ENCODE assay signal across 34 cellular contexts in the genomic region with DNA sequence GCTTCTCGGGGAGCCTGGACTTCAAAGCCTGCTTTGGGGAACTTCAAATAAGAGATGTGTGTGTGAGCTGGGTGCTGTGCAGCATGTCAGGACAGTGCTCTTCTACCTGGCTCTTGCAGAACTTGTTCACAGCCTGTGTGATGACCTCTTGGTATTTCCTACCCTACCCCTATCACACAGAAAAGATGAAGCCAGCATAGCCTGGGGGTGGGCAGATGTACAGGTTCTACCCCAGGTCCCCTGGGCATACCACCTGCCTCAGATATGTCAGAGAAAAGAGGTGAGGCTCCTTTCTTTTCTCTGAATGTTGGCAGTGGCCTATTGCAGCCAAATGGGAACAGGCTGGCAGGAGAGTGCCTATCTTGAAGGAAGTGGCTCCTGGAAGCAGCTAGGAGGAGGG.
DNase-seq lines count a peak whose midpoint lies in the region; ATAC-seq and TF ChIP-seq lines count a peak whose summit lies in the region.
"Had no signal": no experiment of that assay in that cellular context is flagged by ENCODE, and none has a peak within 500 bp of the region (broad histone marks: within the 10 kb centered on the region; RNA-seq: fewer than 3 reads in every experiment).

No MANE protein-coding gene starts in this region.

- peaks cover 48% of the 10 kb centered on the region for H3K9me3 ChIP-seq in trophoblast cell (ENCODE audit: insufficient read depth, low read depth, low read length)
- H3K9me3 ChIP-seq: A549, BE2C, BLaER1, Caco-2 had no signal

- no peak for TF ChIP-seq CTCF in epithelial cell of esophagus (IDR thresholded peaks at IDR 0.05; ENCODE audit: insufficient read depth, low read depth, low read length, missing control alignments)

- H3K14ac ChIP-seq in trophoblast cell (ENCODE audit: low read length): no peak overlapping the region

- H3K4me3 ChIP-seq in epithelial cell of esophagus (ENCODE audit: low read length): no peak overlapping the region
- H3K4me3 ChIP-seq in trophoblast cell (ENCODE audit: low read depth, low read length): no peak overlapping the region
- H3K4me3 ChIP-seq: A549; BLaER1; BLaER1 treated with 17β-estradiol and CSF1 and Interleukin-3, amounts not matched to agents 10 nM and 100 nM had no signal

- no peak for DNase-seq in stimulated activated naive CD8-positive, alpha-beta T cell treated with anti-CD3 and anti-CD28 coated beads, Interleukin-15, amount 100 ng/mL, for 72 hours
- no peak for DNase-seq in stimulated activated naive CD8-positive, alpha-beta T cell treated with anti-CD3 and anti-CD28 coated beads, Interleukin-15, Interleukin-2, amounts not matched to agents 100 U/mL and 50 U/mL, for 24 hours
- peak; percentile 5 for DNase-seq in epithelial cell of esophagus (ENCODE audit: low read depth)
- DNase-seq in trophoblast cell: peak; percentile 78 to 91
- DNase-seq in stimulated activated effector memory CD8-positive, alpha-beta T cell treated with anti-CD3 and anti-CD28 coated beads, Interleukin-12 subunit alpha, Interleukin-12 subunit beta, amount 100 ng/mL, for 72 hours (ENCODE audit: low spot score in 2 of 2): no peak
- DNase-seq in AML-193 (lab: John Stamatoyannopoulos, UW): no peak
- DNase-seq in NCI-H2171 (lab: John Stamatoyannopoulos, UW): no peak
- DNase-seq: 8988T; ACHN; BE2C; C1 segment of cervical spinal cord; Caco-2; Calu3; CD4-positive, alpha-beta memory T cell; CD4-positive, alpha-beta T cell; CD4-positive, CD25-positive, alpha-beta regulatory T cell; CD8-positive, alpha-beta memory T cell; CD8-positive, alpha-beta T cell; COR-L47; DMS 273 treated with DMSO at 0.1 percent for 48 hours; DMS153; DMS53; DMS79; DMS79 treated with DMSO at 0.1 percent for 48 hours; DND-41; EL had no signal

- WGBS in trophoblast cell (ENCODE audit: extremely low coverage, insufficient coverage, insufficient read length): no CpG with 5 or more reads among the region's 1 CpG

- H2AFZ ChIP-seq in trophoblast cell (ENCODE audit: insufficient read depth, low read length, poor library complexity): no peak overlapping the region

- H3K4me1 ChIP-seq in trophoblast cell (ENCODE audit: control insufficient read depth in 1 of 2, insufficient read depth in 2 of 2, low read length in 2 of 2): no peaks in the 10 kb centered on the region
- H3K4me1 ChIP-seq: A549; BE2C; BLaER1; BLaER1 treated with 17β-estradiol and CSF1 and Interleukin-3, amounts not matched to agents 10 nM and 100 nM; Caco-2 had no signal

- peaks cover 7 to 8% of the 10 kb centered on the region in 2 donors for H3K9me3 Mint-ChIP-seq in stimulated activated naive CD8-positive, alpha-beta T cell treated with anti-CD3 and anti-CD28 coated beads, Interleukin-15, amount 100 ng/mL, for 72 hours
- H3K9me3 Mint-ChIP-seq in stimulated activated effector memory CD8-positive, alpha-beta T cell treated with anti-CD3 and anti-CD28 coated beads, Interleukin-12 subunit alpha, Interleukin-12 subunit beta, amount 100 ng/mL, for 72 hours: peaks cover 4% of the 10 kb centered on the region
- H3K9me3 Mint-ChIP-seq: CD8-positive, alpha-beta T cell had no signal

- H3K27me3 ChIP-seq in trophoblast cell (ENCODE audit: insufficient read depth, low read length): no peaks in the 10 kb centered on the region
- H3K27me3 ChIP-seq: BE2C; BLaER1; BLaER1 treated with 17β-estradiol and CSF1 and Interleukin-3, amounts not matched to agents 10 nM and 100 nM had no signal

- H4K91ac ChIP-seq in trophoblast cell (ENCODE audit: low read depth, low read length): no peak overlapping the region

- H3K27ac Mint-ChIP-seq in stimulated activated naive CD8-positive, alpha-beta T cell treated with anti-CD3 and anti-CD28 coated beads, Interleukin-15, amount 100 ng/mL, for 72 hours: no peak overlapping the region
- no peak overlapping the region for H3K27ac Mint-ChIP-seq in stimulated activated effector memory CD8-positive, alpha-beta T cell treated with anti-CD3 and anti-CD28 coated beads, Interleukin-12 subunit alpha, Interleukin-12 subunit beta, amount 100 ng/mL, for 72 hours
- H3K27ac Mint-ChIP-seq: B cell; CD14-positive monocyte; CD4-positive, alpha-beta T cell; CD4-positive, CD25-positive, alpha-beta regulatory T cell; CD8-positive, alpha-beta memory T cell; CD8-positive, alpha-beta T cell had no signal

- no peak overlapping the region for H3K27ac ChIP-seq in trophoblast cell (ENCODE audit: low read depth, low read length)
- H3K27ac ChIP-seq: 22Rv1; A549; BLaER1; BLaER1 treated with 17β-estradiol and CSF1 and Interleukin-3, amounts not matched to agents 10 nM and 100 nM; C4-2B had no signal

- no peak overlapping the region for H3K9ac ChIP-seq in trophoblast cell (ENCODE audit: low read length)
- H3K9ac ChIP-seq: BLaER1; BLaER1 treated with 17β-estradiol and CSF1 and Interleukin-3, amounts not matched to agents 10 nM and 100 nM had no signal

- no peak overlapping the region for H3K4me2 ChIP-seq in trophoblast cell (ENCODE audit: low read length)
- H3K4me2 ChIP-seq: A549; BLaER1; BLaER1 treated with 17β-estradiol and CSF1 and Interleukin-3, amounts not matched to agents 10 nM and 100 nM had no signal

- no peak overlapping the region for H3K18ac ChIP-seq in trophoblast cell (ENCODE audit: low read length)

- H2AK5ac ChIP-seq in trophoblast cell (ENCODE audit: low read length): no peak overlapping the region

- no peak overlapping the region for H3K4me3 Mint-ChIP-seq in stimulated activated naive CD8-positive, alpha-beta T cell treated with anti-CD3 and anti-CD28 coated beads, Interleukin-15, amount 100 ng/mL, for 72 hours
- H3K4me3 Mint-ChIP-seq in stimulated activated effector memory CD8-positive, alpha-beta T cell treated with anti-CD3 and anti-CD28 coated beads, Interleukin-12 subunit alpha, Interleukin-12 subunit beta, amount 100 ng/mL, for 72 hours: no peak overlapping the region
- H3K4me3 Mint-ChIP-seq: B cell; CD14-positive monocyte; CD4-positive, alpha-beta memory T cell; CD4-positive, alpha-beta T cell; CD4-positive, CD25-positive, alpha-beta regulatory T cell; CD8-positive, alpha-beta memory T cell; CD8-positive, alpha-beta T cell had no signal

- no peaks in the 10 kb centered on the region for H3K27me3 Mint-ChIP-seq in stimulated activated naive CD8-positive, alpha-beta T cell treated with anti-CD3 and anti-CD28 coated beads, Interleukin-15, amount 100 ng/mL, for 72 hours
- H3K27me3 Mint-ChIP-seq: B cell; CD4-positive, alpha-beta memory T cell; CD4-positive, alpha-beta T cell; CD4-positive, CD25-positive, alpha-beta regulatory T cell had no signal

- H3K79me1 ChIP-seq in trophoblast cell (ENCODE audit: low read length): no peaks in the 10 kb centered on the region

- no peaks in the 10 kb centered on the region for H3K4me1 Mint-ChIP-seq in stimulated activated naive CD8-positive, alpha-beta T cell treated with anti-CD3 and anti-CD28 coated beads, Interleukin-15, amount 100 ng/mL, for 72 hours
- no peaks in the 10 kb centered on the region for H3K4me1 Mint-ChIP-seq in stimulated activated effector memory CD8-positive, alpha-beta T cell treated with anti-CD3 and anti-CD28 coated beads, Interleukin-12 subunit alpha, Interleukin-12 subunit beta, amount 100 ng/mL, for 72 hours
- H3K4me1 Mint-ChIP-seq: B cell; CD14-positive monocyte; CD4-positive, alpha-beta memory T cell; CD4-positive, CD25-positive, alpha-beta regulatory T cell; CD8-positive, alpha-beta memory T cell had no signal

- no peak overlapping the region for H2BK12ac ChIP-seq in trophoblast cell (ENCODE audit: low read length)

- peak; percentile 26 for ATAC-seq in stimulated activated naive CD8-positive, alpha-beta T cell treated with anti-CD3 and anti-CD28 coated beads, Interleukin-15, amount 100 ng/mL, for 72 hours
- ATAC-seq in stimulated activated naive CD8-positive, alpha-beta T cell treated with anti-CD3 and anti-CD28 coated beads, Interleukin-15, Interleukin-2, amounts not matched to agents 100 U/mL and 50 U/mL, for 24 hours: no peak
- ATAC-seq in stimulated activated effector memory CD8-positive, alpha-beta T cell treated with anti-CD3 and anti-CD28 coated beads, Interleukin-12 subunit alpha, Interleukin-12 subunit beta, amount 100 ng/mL, for 72 hours: peak; percentile 19
- ATAC-seq in GM18870 (IDR thresholded peaks at IDR 0.05; ENCODE audit: unreplicated experiment): no peak
- ATAC-seq: A549; CD8-positive, alpha-beta T cell had no signal

- H3K79me2 ChIP-seq in trophoblast cell (ENCODE audit: control insufficient read depth, insufficient read depth, low read length, poor library complexity): no peaks in the 10 kb centered on the region

- H3K4ac ChIP-seq in trophoblast cell (ENCODE audit: low read depth, low read length): no peak overlapping the region

- no peak overlapping the region for H4K8ac ChIP-seq in trophoblast cell (ENCODE audit: low read depth, low read length)

- H3K36me3 Mint-ChIP-seq in stimulated activated effector memory CD8-positive, alpha-beta T cell treated with anti-CD3 and anti-CD28 coated beads, Interleukin-12 subunit alpha, Interleukin-12 subunit beta, amount 100 ng/mL, for 72 hours: no peaks in the 10 kb centered on the region
- H3K36me3 Mint-ChIP-seq: CD14-positive monocyte; CD4-positive, alpha-beta memory T cell; CD4-positive, CD25-positive, alpha-beta regulatory T cell; CD8-positive, alpha-beta memory T cell; CD8-positive, alpha-beta T cell had no signal

- H4K12ac ChIP-seq in trophoblast cell (ENCODE audit: low read depth, low read length): no peak overlapping the region

- no peak overlapping the region for H2BK5ac ChIP-seq in trophoblast cell (ENCODE audit: low read depth, low read length, poor library complexity)

- H3K23ac ChIP-seq in trophoblast cell (ENCODE audit: low read length): no peak overlapping the region

- H3K36me3 ChIP-seq in trophoblast cell (ENCODE audit: control insufficient read depth in 1 of 2, insufficient read depth in 2 of 2, low read length in 2 of 2): no peaks in the 10 kb centered on the region
- H3K36me3 ChIP-seq: BE2C; BLaER1; BLaER1 treated with 17β-estradiol and CSF1 and Interleukin-3, amounts not matched to agents 10 nM and 100 nM had no signal

- no peak overlapping the region for H2BK120ac ChIP-seq in trophoblast cell (ENCODE audit: insufficient read depth, low read length, poor library complexity)

Comparison
In these comparisons a context has a peak if more than half of its experiments do, and no peak if none do; other contexts are left out.
1. ATAC-seq: peak in stimulated activated naive CD8-positive, alpha-beta T cell treated with anti-CD3 and anti-CD28 coated beads, Interleukin-15, amount 100 ng/mL, for 72 hours (single experiment) and stimulated activated effector memory CD8-positive, alpha-beta T cell treated with anti-CD3 and anti-CD28 coated beads, Interleukin-12 subunit alpha, Interleukin-12 subunit beta, amount 100 ng/mL, for 72 hours (single experiment); none in stimulated activated naive CD8-positive, alpha-beta T cell treated with anti-CD3 and anti-CD28 coated beads, Interleukin-15, Interleukin-2, amounts not matched to agents 100 U/mL and 50 U/mL, for 24 hours (single experiment) and GM18870 (single experiment).
2. DNase-seq: peak in epithelial cell of esophagus (single experiment) and trophoblast cell (2 of 2); none in stimulated activated naive CD8-positive, alpha-beta T cell treated with anti-CD3 and anti-CD28 coated beads, Interleukin-15, amount 100 ng/mL, for 72 hours (0 of 2), stimulated activated naive CD8-positive, alpha-beta T cell treated with anti-CD3 and anti-CD28 coated beads, Interleukin-15, Interleukin-2, amounts not matched to agents 100 U/mL and 50 U/mL, for 24 hours (single experiment), stimulated activated effector memory CD8-positive, alpha-beta T cell treated with anti-CD3 and anti-CD28 coated beads, Interleukin-12 subunit alpha, Interleukin-12 subunit beta, amount 100 ng/mL, for 72 hours (0 of 2), AML-193 (0 of 2) and NCI-H2171 (single experiment).